In the genomic region with DNA sequence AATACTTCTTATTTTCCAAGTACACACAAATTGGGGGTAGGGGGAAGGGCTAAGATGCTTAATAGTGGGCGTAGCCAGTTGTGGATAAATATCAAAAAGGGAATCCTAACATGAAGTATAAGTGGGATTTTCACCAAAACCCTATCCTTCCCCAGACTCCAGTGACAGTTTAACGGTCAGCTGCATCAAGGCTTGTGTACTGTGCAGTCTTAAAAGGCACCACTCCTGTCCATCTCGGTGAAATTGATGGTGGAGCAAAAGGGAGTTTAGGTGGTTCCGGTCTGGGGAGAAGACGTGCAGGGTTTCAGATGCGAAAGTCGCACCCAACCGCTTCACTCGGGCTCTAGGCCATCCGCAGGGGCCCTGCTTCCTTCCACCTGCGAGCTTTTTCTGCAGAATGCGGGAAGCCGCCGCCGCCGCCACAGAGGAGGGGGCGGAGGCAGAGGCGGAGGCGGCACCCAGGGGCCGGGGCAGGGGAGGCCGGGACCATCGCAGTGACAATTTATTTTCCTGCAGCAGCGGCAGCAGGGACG, we compare ENCODE assay signal across 8 cellular contexts. TPM values are rescaled to one million over a fixed set of nuclear protein-coding genes. Genes with fewer than 3 reads are reported as not detected.
A peak's percentile ranks its signal among the peaks of the same experiment; 100 is the strongest.
DNase-seq lines count a peak whose midpoint lies in the region; ATAC-seq lines count a peak whose summit lies in the region.

TSS of gene STAMBPL1 (plus strand) at position 492 of the 533 bp plus-strand sequence. CDS start 21,464 bp downstream, outside the sequence.

- ATAC-seq in GM19468 (IDR thresholded peaks at IDR 0.05; ENCODE audit: extremely low read depth, unreplicated experiment) = peak; percentile 9

- peaks cover 6 to 11% of the 10 kb centered on the region in 2 donors for H3K36me3 Mint-ChIP-seq in CD4-positive, alpha-beta memory T cell

- H3K9me3 Mint-ChIP-seq in CD4-positive, alpha-beta memory T cell = no peaks in the 10 kb centered on the region

- POLR2A ChIA-PET in CD4-positive, alpha-beta memory T cell (lab: Charles Lee; ENCODE audit: partially characterized antibody) = interaction anchor here (0.8 to 3.5 kb wide), 35 partner anchors 9 to 1062 kb away, joined by 3 to 40 read pairs (median 4); partner anchors contain the start of genes FAS, IFIT1, KIF20B and LIPA

- no peaks in the 10 kb centered on the region for H3K27me3 Mint-ChIP-seq in CD4-positive, alpha-beta memory T cell

- DNase-seq in CD4-positive, alpha-beta memory T cell = peak; percentile 74 to 81 (median 79)
- DNase-seq in HPDE6-E6E7 (ENCODE audit: extremely low spot score) = peak; percentile 21
- peak; percentile 32 for DNase-seq in SW480 (ENCODE audit: low spot score)
- peak; percentile 20 for DNase-seq in amniotic epithelial cell (ENCODE audit: low read depth)
- peak; percentile 67 for DNase-seq in stimulated activated CD4-positive, alpha-beta T cell treated with anti-CD3 and anti-CD28 coated beads, Interleukin-12 subunit alpha, Interleukin-12 subunit beta, amount 100 ng/mL, for 4 hours
- DNase-seq in LoVo (ENCODE audit: low spot score) = no peak

- H3K4me3 ChIP-seq in CD4-positive, alpha-beta memory T cell (ENCODE audit: low read length in 2 of 2) = peak within 1 kb of the TSS; percentile 70 to 71
- peak within 1 kb of the TSS; percentile 72 for H3K4me3 ChIP-seq in iPS-18a (ENCODE audit: low read length)

- intact Hi-C loops in CD4-positive, alpha-beta memory T cell (cut with micrococcal nuclease) = loop anchor here (1.0 to 5.0 kb wide), 6 partner anchors 17 to 1062 kb away; partner anchors contain the start of genes ATAD1, FAS and RNLS

- peaks cover 55% of the 10 kb centered on the region for H3K4me1 ChIP-seq in CD4-positive, alpha-beta memory T cell (ENCODE audit: insufficient read depth, low read length)
- H3K4me1 ChIP-seq in iPS-18a (ENCODE audit: control insufficient read depth, low read depth, low read length) = peaks cover 7% of the 10 kb centered on the region

- peak within 1 kb of the TSS; percentile 98 to 99 (median 99) for H3K4me3 Mint-ChIP-seq in CD4-positive, alpha-beta memory T cell

- CTCF ChIA-PET in CD4-positive, alpha-beta memory T cell (lab: Charles Lee; ENCODE audit: partially characterized antibody) = interaction anchor here (0.6 to 5.0 kb wide), 12 partner anchors 12 to 338 kb away, joined by 3 to 36 read pairs (median 3); partner anchors contain the start of gene CH25H

- H3K9me3 ChIP-seq in CD4-positive, alpha-beta memory T cell (ENCODE audit: control insufficient read depth in 1 of 2, low read length in 2 of 2) = no peaks in the 10 kb centered on the region
- H3K9me3 ChIP-seq in iPS-18a (ENCODE audit: control insufficient read depth, low read depth, low read length) = no peaks in the 10 kb centered on the region

- H3K9ac ChIP-seq in iPS-18a (ENCODE audit: low read length) = peak within 1 kb of the TSS; percentile 52

- H3K36me3 ChIP-seq in CD4-positive, alpha-beta memory T cell (ENCODE audit: insufficient read depth, low read length) = no peaks in the 10 kb centered on the region
- no peaks in the 10 kb centered on the region for H3K36me3 ChIP-seq in iPS-18a (ENCODE audit: control insufficient read depth, low read depth, low read length)

- peak within 1 kb of the TSS; percentile 91 to 98 (median 96) for H3K27ac Mint-ChIP-seq in CD4-positive, alpha-beta memory T cell

- peak within 1 kb of the TSS; percentile 70 for H3K27ac ChIP-seq in CD4-positive, alpha-beta memory T cell (ENCODE audit: low read depth, low read length)
- no peak within 1 kb of the TSS for H3K27ac ChIP-seq in iPS-18a (ENCODE audit: low read length)

- peaks cover 42 to 71% (median 51%) of the 10 kb centered on the region in 4 donors for H3K4me1 Mint-ChIP-seq in CD4-positive, alpha-beta memory T cell

- no peaks in the 10 kb centered on the region for H3K27me3 ChIP-seq in CD4-positive, alpha-beta memory T cell (ENCODE audit: insufficient read depth, low read length)
- H3K27me3 ChIP-seq in iPS-18a (ENCODE audit: control insufficient read depth, insufficient read depth, low read length) = peaks cover 22% of the 10 kb centered on the region

RNA-seq across cellular contexts. Expression of gene STAMBPL1, which starts in this region (rescaled TPM):
- 10 to 100 TPM; 37.9 to 43.2 TPM for total RNA-seq in CD4-positive, alpha-beta memory T cell
- polyA plus RNA-seq in CD4-positive, alpha-beta memory T cell = 10 to 100 TPM in 1 of 2 donors, 1 to 10 TPM in 1; 5.3 to 12.0 TPM
